ENCODE assay signal across 8 cellular contexts in genomic region chr14:90697577-90698206, GRCh38.
DNase-seq lines count a peak whose midpoint lies in the region; ATAC-seq and TF ChIP-seq lines count a peak whose summit lies in the region.

No MANE protein-coding gene starts in this region.

- WGBS in liver: 25% methylated on average over 15 of the region's 15 CpGs

- ATAC-seq in GM18502 (IDR thresholded peaks at IDR 0.05; ENCODE audit: poor library complexity, unreplicated experiment) (peak; percentile 75), HG03280 (IDR thresholded peaks at IDR 0.05; ENCODE audit: unreplicated experiment) (peak; percentile 77)

- no peaks in the 10 kb centered on the region for H3K36me3 ChIP-seq in liver (ENCODE audit: control insufficient read depth in 4 of 4, insufficient read depth in 3 of 4, low read depth in 1 of 4, low read length in 3 of 4)

- peak; percentile 95 for TF ChIP-seq CTCF in 22Rv1 (IDR thresholded peaks at IDR 0.05)
- TF ChIP-seq CTCF in coronary artery (IDR thresholded peaks at IDR 0.05): peak; percentile 73
- TF ChIP-seq CTCF in liver (IDR thresholded peaks at IDR 0.05; ENCODE audit: low read depth, low read length, missing input control): peak; percentile 94

- peaks cover 0 to 10% (median 2%) of the 10 kb centered on the region in 4 donors for H3K4me1 ChIP-seq in liver (ENCODE audit: control insufficient read depth in 4 of 4, insufficient read depth in 4 of 4, low read length in 3 of 4)

- DNase-seq in NCI-H510A treated with DMSO at 0.1 percent for 48 hours (lab: John Stamatoyannopoulos, UW): peak; percentile 70
- DNase-seq in activated CD4-positive, alpha-beta T cell treated with anti-CD3 and anti-CD28 coated beads for 48 hours: peak; percentile 84
- DNase-seq in coronary artery (ENCODE audit: low spot score): peak; percentile 88
- DNase-seq in stimulated activated CD4-positive, alpha-beta T cell treated with anti-CD3 and anti-CD28 coated beads, Interleukin-4, amount 100 ng/mL, for 48 hours (ENCODE audit: low read depth in 2 of 2): peak; percentile 64 to 67

- TF ChIP-seq RAD21 in liver (IDR thresholded peaks at IDR 0.05): peak; percentile 94 to 97

- H3K27me3 ChIP-seq in liver (ENCODE audit: control insufficient read depth in 4 of 4, insufficient read depth in 4 of 4, low read length in 3 of 4): no peaks in the 10 kb centered on the region

- H3K4me3 ChIP-seq in coronary artery: peak overlapping the region; percentile 17
- H3K4me3 ChIP-seq in liver (ENCODE audit: low read depth in 1 of 3, low read length in 3 of 3): no peak overlapping the region

- no peak overlapping the region for H3K27ac ChIP-seq in 22Rv1
- peak overlapping the region; percentile 70 for H3K27ac ChIP-seq in coronary artery
- H3K27ac ChIP-seq in liver (ENCODE audit: low read depth in 1 of 2, low read length in 2 of 2): no peak overlapping the region

- no peak overlapping the region for H3K9ac ChIP-seq in liver (ENCODE audit: low read depth in 1 of 2, low read length in 2 of 2)

- H3K9me3 ChIP-seq in liver (ENCODE audit: control insufficient read depth in 4 of 4, low read length in 3 of 4): no peaks in the 10 kb centered on the region

TF ChIP-seq in liver, 16 proteins besides CTCF, POLR2A, EP300 and RAD21:
- no peak for TF ChIP-seq NR2F2 (IDR thresholded peaks at IDR 0.05)
- no peak for TF ChIP-seq FOXA1 (IDR thresholded peaks at IDR 0.05)
- TF ChIP-seq YY1 (IDR thresholded peaks at IDR 0.05): no peak
- TF ChIP-seq HNF4A (conservative IDR thresholded peaks at IDR 0.05): peak in 1 of 2 donors; percentile 27
- peak; percentile 91 for TF ChIP-seq ATF3 (IDR thresholded peaks at IDR 0.05)
- TF ChIP-seq RXRA (IDR thresholded peaks at IDR 0.05): peak in 1 of 2 donors; percentile 17
- TF ChIP-seq REST (IDR thresholded peaks at IDR 0.05): no peak

Comparison
In these comparisons a context has a peak if more than half of its experiments do, and no peak if none do; other contexts are left out.
1. H3K27ac ChIP-seq: peak in coronary artery (2 of 2); none in 22Rv1 (single experiment) and liver (0 of 2).
2. Peak in every context shown above with its lines, with median percentiles within 50 percentile points of each other: CTCF ChIP-seq and DNase-seq.